In genomic region chr14:48936352-48936751, GRCh38 we compare ENCODE assay signal across 17 cellular contexts.
DNase-seq lines count a peak whose midpoint lies in the region; ATAC-seq and TF ChIP-seq lines count a peak whose summit lies in the region.
"Had no signal": no experiment of that assay in that cellular context is flagged by ENCODE, and none has a peak within 500 bp of the region (broad histone marks: within the 10 kb centered on the region; RNA-seq: fewer than 3 reads in every experiment).

No MANE protein-coding gene starts in this region.

- no peak overlapping the region for H3K27ac ChIP-seq in brain microvascular endothelial cell
- no peak overlapping the region for H3K27ac ChIP-seq in psoas muscle
- H3K27ac ChIP-seq: parathyroid adenoma had no signal

- no peaks in the 10 kb centered on the region for H3K9me3 ChIP-seq in psoas muscle

- WGBS in psoas muscle, 3 donors, result 18 to 39% (median 28%) methylated on average over 2 of the region's 2 CpGs

- H3K4me3 ChIP-seq in brain microvascular endothelial cell (ENCODE audit: low read depth, low read length), result no peak overlapping the region
- no peak overlapping the region for H3K4me3 ChIP-seq in psoas muscle
- H3K4me3 ChIP-seq: K562 had no signal

- in situ Hi-C loops in brain microvascular endothelial cell (cut with HindIII; ENCODE audit: low pct_ligation_motif_present, low sequenced_read_pairs), result no loop called here

- H3K4me3 Mint-ChIP-seq in endothelial cell (ENCODE audit: unreplicated experiment), result no peak overlapping the region
- H3K4me3 Mint-ChIP-seq: activated naive CD4-positive, alpha-beta T cell treated with anti-CD3 and anti-CD28 coated beads for 36 hours; B cell; memory B cell; WTC11 had no signal

- TF ChIP-seq CTCF in AG09319 (IDR thresholded peaks at IDR 0.05; ENCODE audit: low read depth, low read length) (no peak), brain microvascular endothelial cell (IDR thresholded peaks at IDR 0.05; ENCODE audit: low read depth, low read length, missing control alignments) (no peak), endothelial cell (IDR thresholded peaks at IDR 0.05; ENCODE audit: unreplicated experiment) (no peak), psoas muscle (IDR thresholded peaks at IDR 0.05) (no peak)

- no peaks in the 10 kb centered on the region for H3K36me3 Mint-ChIP-seq in endothelial cell (ENCODE audit: low read depth, unreplicated experiment)
- H3K36me3 Mint-ChIP-seq: memory B cell had no signal

- H3K9me3 Mint-ChIP-seq in endothelial cell (ENCODE audit: unreplicated experiment), result no peaks in the 10 kb centered on the region
- H3K9me3 Mint-ChIP-seq: activated naive CD4-positive, alpha-beta T cell treated with anti-CD3 and anti-CD28 coated beads for 36 hours; memory B cell had no signal

- no peak overlapping the region for H3K27ac Mint-ChIP-seq in endothelial cell (ENCODE audit: unreplicated experiment)
- H3K27ac Mint-ChIP-seq: activated naive CD4-positive, alpha-beta T cell treated with anti-CD3 and anti-CD28 coated beads for 36 hours; B cell; memory B cell; WTC11 had no signal

- no peaks in the 10 kb centered on the region for H3K27me3 Mint-ChIP-seq in endothelial cell (ENCODE audit: unreplicated experiment)
- H3K27me3 Mint-ChIP-seq: B cell, memory B cell had no signal

- H3K27me3 ChIP-seq in brain microvascular endothelial cell (replicated peaks), result no peaks in the 10 kb centered on the region
- no peaks in the 10 kb centered on the region for H3K27me3 ChIP-seq in psoas muscle (ENCODE audit: insufficient read depth in 3 of 3, low read length in 2 of 3)

- ATAC-seq in psoas muscle (no peak), Right ventricle myocardium superior (ENCODE audit: poor library complexity) (no peak)
- ATAC-seq: K562, WTC11 had no signal

- no peaks in the 10 kb centered on the region for H3K4me1 ChIP-seq in psoas muscle
- H3K4me1 ChIP-seq: parathyroid adenoma had no signal

- intact Hi-C loops in psoas muscle (cut with DNase I), result no loop called here
- intact Hi-C loops in Right ventricle myocardium superior (cut with DNase I), result no loop called here

- DNase-seq in AG09319 (ENCODE audit: extremely low read depth, low read depth) (peak; percentile 2), NCI-H69 (lab: John Stamatoyannopoulos, UW) (peak; percentile 66), brain microvascular endothelial cell (peak; percentile 46), middle frontal gyrus (ENCODE audit: extremely low spot score, low spot score) (peak; percentile 55), endothelial cell (ENCODE audit: low spot score) (no peak), psoas muscle (no peak), NK-92 (lab: John Stamatoyannopoulos, UW; ENCODE audit: unreplicated experiment) (no peak), Right ventricle myocardium superior (no peak)
- DNase-seq: activated naive CD4-positive, alpha-beta T cell treated with anti-CD3 and anti-CD28 coated beads for 36 hours; cerebellar nuclear complex; NCI-H187 treated with DMSO at 0.1 percent for 48 hours; stimulated activated CD8-positive, alpha-beta memory T cell treated with anti-CD3 and anti-CD28 coated beads, Interleukin-4, amount 100 ng/mL, for 48 hours had no signal

- H3K4me1 Mint-ChIP-seq in endothelial cell (ENCODE audit: unreplicated experiment), result no peaks in the 10 kb centered on the region
- H3K4me1 Mint-ChIP-seq: WTC11 had no signal

- H3K36me3 ChIP-seq in brain microvascular endothelial cell (replicated peaks) (no peaks in the 10 kb centered on the region), psoas muscle (ENCODE audit: insufficient read depth in 1 of 2, low read depth in 1 of 2) (no peaks in the 10 kb centered on the region)

Comparison
In these comparisons a context has a peak if more than half of its experiments do, and no peak if none do; other contexts are left out.
1. DNase-seq: peak in AG09319 (single experiment), NCI-H69 (single experiment), brain microvascular endothelial cell (single experiment) and middle frontal gyrus (single experiment); none in endothelial cell (single experiment), psoas muscle (0 of 2), NK-92 (single experiment) and Right ventricle myocardium superior (single experiment).